In genomic region chr10:71401969-71402368, GRCh38 we compare ENCODE assay signal across 17 cellular contexts. TPM values are rescaled to one million over a fixed set of nuclear protein-coding genes. Genes with fewer than 3 reads are reported as not detected.
DNase-seq lines count a peak whose midpoint lies in the region; ATAC-seq and TF ChIP-seq lines count a peak whose summit lies in the region.
"Had no signal": no experiment of that assay in that cellular context is flagged by ENCODE, and none has a peak within 500 bp of the region (broad histone marks: within the 10 kb centered on the region; RNA-seq: fewer than 3 reads in every experiment).

No MANE protein-coding gene starts in this region.

- H3K36me3 Mint-ChIP-seq in endodermal cell (ENCODE audit: low read depth): no peaks in the 10 kb centered on the region
- H3K36me3 Mint-ChIP-seq: CD4-positive, CD25-positive, alpha-beta regulatory T cell; CD8-positive, alpha-beta T cell had no signal

- in situ Hi-C loops in mammary epithelial cell (cut with MboI; ENCODE audit: low sequenced_read_pairs in 2 of 2): no loop called here

- no peak overlapping the region for H3K4me3 Mint-ChIP-seq in endodermal cell
- H3K4me3 Mint-ChIP-seq: B cell; CD4-positive, CD25-positive, alpha-beta regulatory T cell; CD8-positive, alpha-beta T cell; HFFc6 had no signal

- peaks cover 3% of the 10 kb centered on the region for H3K4me1 Mint-ChIP-seq in endodermal cell

- BruUV-seq in A673 (replicated peaks; lab: Mats Ljungman, UMichigan) (no TSS peak), mammary epithelial cell (replicated peaks; lab: Mats Ljungman, UMichigan) (no TSS peak)

- TF ChIP-seq RAD21 in SK-N-SH (IDR thresholded peaks at IDR 0.05; ENCODE audit: low read length): no peak

- H3K79me2 ChIP-seq in SK-N-SH (ENCODE audit: insufficient read depth): no peaks in the 10 kb centered on the region
- no peaks in the 10 kb centered on the region for H3K79me2 ChIP-seq in mammary epithelial cell (ENCODE audit: insufficient read depth, low read length)

- H3K4me1 ChIP-seq in A673 (ENCODE audit: insufficient read depth, low read length, poor library complexity, severe bottlenecking) (peaks cover 20% of the 10 kb centered on the region), endodermal cell (ENCODE audit: control insufficient read depth, insufficient read depth, low read length) (peaks cover 7% of the 10 kb centered on the region), SK-N-SH (ENCODE audit: control insufficient read depth in 1 of 2, insufficient read depth in 2 of 2, low read depth in 1 of 2, low read length in 1 of 2) (peaks cover 0 to 9% of the 10 kb centered on the region in 2 experiments; a peak in 1 of 4 replicates), mammary epithelial cell (ENCODE audit: insufficient read depth, low read length) (peaks cover 10% of the 10 kb centered on the region)
- H3K4me1 ChIP-seq: HAP-1 had no signal

- H3K9me3 ChIP-seq in A673 (ENCODE audit: low read depth, low read length, poor library complexity, severe bottlenecking): no peaks in the 10 kb centered on the region
- H3K9me3 ChIP-seq in endodermal cell (ENCODE audit: control insufficient read depth, low read length): no peaks in the 10 kb centered on the region
- no peaks in the 10 kb centered on the region for H3K9me3 ChIP-seq in SK-N-SH
- H3K9me3 ChIP-seq in mammary epithelial cell (replicated peaks; ENCODE audit: insufficient read depth, low read length): no peaks in the 10 kb centered on the region
- H3K9me3 ChIP-seq: BLaER1, Caco-2, HAP-1 had no signal

- POLR2A ChIA-PET in A673 (lab: Charles Lee; ENCODE audit: low non-redundant PET): no interaction called here
- POLR2A ChIA-PET in SK-N-SH (lab: Yijun Ruan, JAX): no interaction called here

- H3K27me3 ChIP-seq in A673 (replicated peaks; ENCODE audit: insufficient read depth, low read depth, low read length, poor library complexity) (no peaks in the 10 kb centered on the region), endodermal cell (ENCODE audit: control insufficient read depth, insufficient read depth, low read length, poor library complexity, severe bottlenecking) (peaks cover 36% of the 10 kb centered on the region), SK-N-SH (ENCODE audit: insufficient read depth) (peaks cover 41% of the 10 kb centered on the region), mammary epithelial cell (ENCODE audit: insufficient read depth, low read length) (peaks cover 19% of the 10 kb centered on the region)

- H4K20me1 ChIP-seq in SK-N-SH (ENCODE audit: insufficient read depth) (no peaks in the 10 kb centered on the region), mammary epithelial cell (ENCODE audit: insufficient read depth, low read length) (no peaks in the 10 kb centered on the region)

- H3K4me2 ChIP-seq in SK-N-SH (no peak overlapping the region), mammary epithelial cell (ENCODE audit: insufficient read depth, low read depth, low read length) (no peak overlapping the region)
- H3K4me2 ChIP-seq: BLaER1 had no signal

- intact Hi-C loops in A673 (cut with micrococcal nuclease; ENCODE audit: unreplicated experiment) (no loop called here), sciatic nerve (cut with DNase I) (no loop called here), mammary epithelial cell (cut with micrococcal nuclease) (no loop called here)

- no peak for ATAC-seq in sciatic nerve
- ATAC-seq: CD8-positive, alpha-beta T cell had no signal

- 94 to 95% methylated on average over 2 to 7 of the region's 7 CpGs for WGBS in endodermal cell (ENCODE audit: insufficient coverage in 1 of 2, insufficient read length in 1 of 2), 2 experiments
- 70% methylated on average over 7 of the region's 7 CpGs for WGBS in SK-N-SH (ENCODE audit: low lambda C conversion rate)
- WGBS in mammary epithelial cell (ENCODE audit: low coverage, missing lambda C conversion rate): 75% methylated on average over 7 of the region's 7 CpGs

- TF ChIP-seq CTCF in A673 (conservative IDR thresholded peaks at IDR 0.05; ENCODE audit: low read depth, low read length): no peak
- TF ChIP-seq CTCF in endodermal cell (conservative IDR thresholded peaks at IDR 0.05): no peak
- no peak for TF ChIP-seq CTCF in SK-N-SH (IDR thresholded peaks at IDR 0.05)
- TF ChIP-seq CTCF in mammary epithelial cell (conservative IDR thresholded peaks at IDR 0.05 in 1 of 2, IDR thresholded peaks at IDR 0.05 in 1 of 2; ENCODE audit: extremely low read depth in 1 of 2, insufficient read depth in 1 of 2, low read depth in 1 of 2, low read length in 2 of 2): no peak

- CTCF ChIA-PET in A673 (lab: Charles Lee): no interaction called here
- CTCF ChIA-PET in SK-N-SH (lab: Yijun Ruan, JAX): interaction anchor here (1.1 to 1.4 kb wide), 2 partner anchors 17 to 168 kb away, joined by 3 to 4 read pairs; no protein-coding TSS in a partner anchor
- CTCF ChIA-PET in mammary epithelial cell (lab: Charles Lee; ENCODE audit: low non-redundant PET): no interaction called here

- H3K36me3 ChIP-seq in A673 (ENCODE audit: insufficient read depth, low read length, poor library complexity, severe bottlenecking): no peaks in the 10 kb centered on the region
- no peaks in the 10 kb centered on the region for H3K36me3 ChIP-seq in endodermal cell (ENCODE audit: control insufficient read depth, insufficient read depth, low read length)
- H3K36me3 ChIP-seq in SK-N-SH (replicated peaks in 1 of 2; ENCODE audit: control insufficient read depth in 1 of 2, insufficient read depth in 2 of 2, low read length in 1 of 2): no peaks in the 10 kb centered on the region
- H3K36me3 ChIP-seq in mammary epithelial cell (ENCODE audit: insufficient read depth, low read length): no peaks in the 10 kb centered on the region
- H3K36me3 ChIP-seq: BLaER1, HAP-1 had no signal

- H3K9me2 ChIP-seq in SK-N-SH: no peaks in the 10 kb centered on the region

- no peaks in the 10 kb centered on the region for H3F3A ChIP-seq in SK-N-SH (replicated peaks; ENCODE audit: insufficient read depth)

- no peak overlapping the region for H3K4me3 ChIP-seq in A673 (ENCODE audit: low read depth, low read length, poor library complexity, severe bottlenecking)
- H3K4me3 ChIP-seq in endodermal cell (ENCODE audit: low read length): no peak overlapping the region
- no peak overlapping the region for H3K4me3 ChIP-seq in SK-N-SH (ENCODE audit: low read depth in 2 of 2, low read length in 1 of 2)
- no peak overlapping the region for H3K4me3 ChIP-seq in mammary epithelial cell (replicated peaks in 1 of 3; ENCODE audit: insufficient read depth in 1 of 3, low read depth in 2 of 3, low read length in 3 of 3)
- H3K4me3 ChIP-seq: BLaER1, HAP-1 had no signal

- H3K27ac ChIP-seq in A673 (ENCODE audit: low read depth, low read length, poor library complexity, severe bottlenecking): peak overlapping the region; percentile 4
- H3K27ac ChIP-seq in endodermal cell (ENCODE audit: low read depth, low read length): no peak overlapping the region
- no peak overlapping the region for H3K27ac ChIP-seq in SK-N-SH (ENCODE audit: low read depth in 2 of 2, low read length in 1 of 2)
- H3K27ac ChIP-seq in mammary epithelial cell (ENCODE audit: insufficient read depth, low read depth, low read length): no peak overlapping the region
- H3K27ac ChIP-seq: BLaER1, C4-2B had no signal

- H3K9me3 Mint-ChIP-seq in endodermal cell: no peaks in the 10 kb centered on the region
- H3K9me3 Mint-ChIP-seq: CD8-positive, alpha-beta T cell; HFFc6 had no signal

- no peak overlapping the region for H3K9ac ChIP-seq in endodermal cell (ENCODE audit: extremely low read depth, low read length, poor library complexity, severe bottlenecking)
- H3K9ac ChIP-seq in SK-N-SH: no peak overlapping the region
- no peak overlapping the region for H3K9ac ChIP-seq in mammary epithelial cell (ENCODE audit: insufficient read depth, low read length)
- H3K9ac ChIP-seq: BLaER1 had no signal

- DNase-seq in A673 (ENCODE audit: low spot score) (no peak), endodermal cell (peak; percentile 6), sciatic nerve (ENCODE audit: low spot score) (peak; percentile 14), SK-N-SH (no peak), islet precursor cell (no peak), mammary epithelial cell (no peak)
- DNase-seq: CD4-positive, CD25-positive, alpha-beta regulatory T cell; DMS153; DND-41; GOT3; HFFc6 had no signal

- no peak overlapping the region for H2AFZ ChIP-seq in SK-N-SH (ENCODE audit: low read depth)
- H2AFZ ChIP-seq in mammary epithelial cell (ENCODE audit: low read depth, low read length): no peak overlapping the region

- H3K27me3 Mint-ChIP-seq in endodermal cell (ENCODE audit: insufficient read depth): peaks cover 43% of the 10 kb centered on the region

- no peak for TF ChIP-seq EP300 in SK-N-SH (IDR thresholded peaks at IDR 0.05; ENCODE audit: borderline replicate concordance in 1 of 2, low read depth in 1 of 2, low read length in 1 of 2)

- dilution Hi-C loops in mammary epithelial cell (cut with HindIII; ENCODE audit: low sequenced_read_pairs): no loop called here

- H3K27ac Mint-ChIP-seq in endodermal cell: no peak overlapping the region
- H3K27ac Mint-ChIP-seq: B cell; CD4-positive, CD25-positive, alpha-beta regulatory T cell; CD8-positive, alpha-beta T cell; HFFc6 had no signal

TF ChIP-seq in SK-N-SH, 30 proteins besides CTCF, POLR2A, EP300 and RAD21:
- TF ChIP-seq RXRA (IDR thresholded peaks at IDR 0.05; ENCODE audit: borderline replicate concordance, low read depth): no peak
- TF ChIP-seq FOXJ3 (CRISPR knock-in tag; IDR thresholded peaks at IDR 0.05): no peak
- TF ChIP-seq TCF12 (IDR thresholded peaks at IDR 0.05): no peak
- TF ChIP-seq RFX5 (IDR thresholded peaks at IDR 0.05; ENCODE audit: low read length): no peak
- no peak for TF ChIP-seq EZH2phosphoT487 (IDR thresholded peaks at IDR 0.05; ENCODE audit: borderline replicate concordance, low read depth)
- no peak for TF ChIP-seq GABPA (IDR thresholded peaks at IDR 0.05; ENCODE audit: low read depth)
- TF ChIP-seq FOSL2 (IDR thresholded peaks at IDR 0.05; ENCODE audit: borderline replicate concordance, low read depth): no peak
- no peak for TF ChIP-seq GATA2 (CRISPR knock-in tag; IDR thresholded peaks at IDR 0.05)
- no peak for TF ChIP-seq MEF2A (IDR thresholded peaks at IDR 0.05; ENCODE audit: borderline replicate concordance, low read depth)
- TF ChIP-seq YY1 (IDR thresholded peaks at IDR 0.05; ENCODE audit: low read depth): no peak
- TF ChIP-seq ELF1 (IDR thresholded peaks at IDR 0.05): no peak
- TF ChIP-seq SIN3A (IDR thresholded peaks at IDR 0.05; ENCODE audit: borderline replicate concordance, low read depth, low read length): no peak
- no peak for TF ChIP-seq FOXM1 (IDR thresholded peaks at IDR 0.05; ENCODE audit: low read depth)
- TF ChIP-seq NFIC (IDR thresholded peaks at IDR 0.05; ENCODE audit: borderline replicate concordance): no peak

RNA-seq across cellular contexts. Expression of gene CDH23, which starts 5.2 kb away (rescaled TPM):
- total RNA-seq in A673 (2021) (49.7 and 50.7 TPM in 2 replicates), endodermal cell (1 to 10 TPM; 2.1 to 4.2 TPM), sciatic nerve (20.1 TPM), mammary epithelial cell (under 1 TPM; 0.05 to 0.17 TPM)
- 9.2 TPM for polyA plus RNA-seq in endodermal cell (2013, experiment 1 of 2)
- 10.8 TPM for polyA plus RNA-seq in endodermal cell (2013, experiment 2 of 2)
- polyA plus RNA-seq in SK-N-SH (2012; rRNA removed) (0.03 and 0.18 TPM in 2 replicates), mammary epithelial cell (0.03 TPM)
- 0.03 and 0.05 TPM in 2 replicates for polyA plus RNA-seq in SK-N-SH (2012; cell fraction: cytosol; rRNA removed)
- polyA plus RNA-seq in SK-N-SH (2012; cell fraction: nucleus; rRNA removed): 0.04 and 0.12 TPM in 2 replicates
- polyA minus RNA-seq in mammary epithelial cell: not detected

Comparison
In these comparisons a context has a peak if more than half of its experiments do, and no peak if none do; other contexts are left out.
1. DNase-seq: peak in endodermal cell (single experiment) and sciatic nerve (single experiment); none in A673 (single experiment), SK-N-SH (single experiment), islet precursor cell (single experiment) and mammary epithelial cell (single experiment).